ENCODE assay signal across 9 cellular contexts in the genomic region with DNA sequence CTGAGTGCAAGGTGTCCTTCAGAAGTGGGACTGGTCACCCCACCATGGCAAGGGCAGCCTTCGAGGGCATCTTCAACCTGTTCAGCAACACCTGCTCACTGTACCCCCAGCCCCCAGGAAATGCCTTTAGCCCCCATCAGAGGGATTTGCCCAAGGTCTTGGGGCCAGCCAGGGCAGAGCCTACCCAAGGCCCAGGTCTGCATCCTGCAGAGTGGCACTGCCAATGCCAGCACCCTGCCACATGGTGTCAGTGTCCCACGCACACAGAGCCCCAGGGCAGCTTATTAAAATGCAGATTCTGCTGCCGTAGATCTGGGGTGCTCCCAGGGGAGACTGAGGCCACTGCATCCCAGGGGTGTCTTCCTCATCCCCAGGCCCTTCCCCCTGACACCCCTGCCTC.
DNase-seq lines count a peak whose midpoint lies in the region; ATAC-seq and TF ChIP-seq lines count a peak whose summit lies in the region.
"Had no signal": no experiment of that assay in that cellular context is flagged by ENCODE, and none has a peak within 500 bp of the region (broad histone marks: within the 10 kb centered on the region; RNA-seq: fewer than 3 reads in every experiment).

No MANE protein-coding gene starts in this region.

- H3K4me1 ChIP-seq in osteoblast (ENCODE audit: insufficient read depth, low read length) (no peaks in the 10 kb centered on the region), smooth muscle cell (ENCODE audit: low read depth) (no peaks in the 10 kb centered on the region)

- DNase-seq in NCI-H510A treated with DMSO at 0.1 percent for 48 hours (lab: John Stamatoyannopoulos, UW), result peak; percentile 2
- no peak for DNase-seq in NCI-H510A (lab: John Stamatoyannopoulos, UW)
- peak; percentile 9 to 10 for DNase-seq in Kasumi-1 (lab: John Stamatoyannopoulos, UW)
- DNase-seq in brain microvascular endothelial cell, result no peak
- DNase-seq in osteoblast (ENCODE audit: insufficient read length, low spot score, missing footprints), result peak; percentile 66
- DNase-seq in smooth muscle cell (lab: John Stamatoyannopoulos, UW; ENCODE audit: unreplicated experiment), result no peak
- DNase-seq in SIG-M5 treated with dmso at 0.1 percent for 504 hours (lab: John Stamatoyannopoulos, UW; ENCODE audit: unreplicated experiment), result no peak
- DNase-seq: stimulated activated CD4-positive, alpha-beta T cell treated with anti-CD3 and anti-CD28 coated beads, Interleukin-4, amount 100 ng/mL, for 4 hours had no signal

- H3K9ac ChIP-seq in smooth muscle cell (ENCODE audit: low read depth), result no peak overlapping the region

- H3K9me3 ChIP-seq in osteoblast (ENCODE audit: low read depth, low read length) (no peaks in the 10 kb centered on the region), smooth muscle cell (replicated peaks; ENCODE audit: low read depth) (no peaks in the 10 kb centered on the region)

- H3K27me3 ChIP-seq in brain microvascular endothelial cell (replicated peaks) (no peaks in the 10 kb centered on the region), osteoblast (ENCODE audit: insufficient read depth, low read length) (no peaks in the 10 kb centered on the region), smooth muscle cell (ENCODE audit: low read depth) (no peaks in the 10 kb centered on the region)

- H3K27ac ChIP-seq in brain microvascular endothelial cell (no peak overlapping the region), osteoblast (ENCODE audit: low read depth, low read length) (no peak overlapping the region), smooth muscle cell (ENCODE audit: low read depth) (no peak overlapping the region)

- H3K79me2 ChIP-seq in osteoblast (ENCODE audit: insufficient read depth, low read length) (no peaks in the 10 kb centered on the region), smooth muscle cell (ENCODE audit: low read depth) (no peaks in the 10 kb centered on the region)

- no peak overlapping the region for H3K4me3 ChIP-seq in brain microvascular endothelial cell (ENCODE audit: low read depth, low read length)
- H3K4me3 ChIP-seq in osteoblast (ENCODE audit: insufficient read depth, low read length), result no peak overlapping the region
- H3K4me3 ChIP-seq in smooth muscle cell, result no peak overlapping the region

- peak; percentile 49 for TF ChIP-seq CTCF in brain microvascular endothelial cell (IDR thresholded peaks at IDR 0.05; ENCODE audit: low read depth, low read length, missing control alignments)
- TF ChIP-seq CTCF in osteoblast (IDR thresholded peaks at IDR 0.05; ENCODE audit: extremely low read depth, low read depth, low read length), result peak; percentile 19
- TF ChIP-seq CTCF in smooth muscle cell (IDR thresholded peaks at IDR 0.05; ENCODE audit: borderline replicate concordance, insufficient read depth, poor library complexity, severe bottlenecking), result no peak

- H2AFZ ChIP-seq in osteoblast (ENCODE audit: low read length) (no peak overlapping the region), smooth muscle cell (ENCODE audit: low read depth) (no peak overlapping the region)

- in situ Hi-C loops in brain microvascular endothelial cell (cut with HindIII; ENCODE audit: low pct_ligation_motif_present, low sequenced_read_pairs), result no loop called here

- H4K20me1 ChIP-seq in osteoblast (ENCODE audit: insufficient read depth, low read length), result no peaks in the 10 kb centered on the region
- no peaks in the 10 kb centered on the region for H4K20me1 ChIP-seq in smooth muscle cell (ENCODE audit: low read depth)

- no peaks in the 10 kb centered on the region for H3F3A ChIP-seq in smooth muscle cell (ENCODE audit: low read depth)

- no peak for ATAC-seq in GM21423 (IDR thresholded peaks at IDR 0.05; ENCODE audit: unreplicated experiment)

- H3K36me3 ChIP-seq in brain microvascular endothelial cell (replicated peaks), result no peaks in the 10 kb centered on the region
- H3K36me3 ChIP-seq in osteoblast (ENCODE audit: insufficient read depth, low read length), result no peaks in the 10 kb centered on the region
- no peaks in the 10 kb centered on the region for H3K36me3 ChIP-seq in smooth muscle cell (ENCODE audit: low read depth)

- WGBS in smooth muscle cell (ENCODE audit: low lambda C conversion rate), result 54% methylated on average over 3 of the region's 3 CpGs

- H3K4me2 ChIP-seq in osteoblast (ENCODE audit: insufficient read depth, low read length) (no peak overlapping the region), smooth muscle cell (no peak overlapping the region)

Comparison
In these comparisons a context has a peak if more than half of its experiments do, and no peak if none do; other contexts are left out.
1. DNase-seq: peak in NCI-H510A treated with DMSO at 0.1 percent for 48 hours (single experiment), Kasumi-1 (2 of 2) and osteoblast (single experiment); none in NCI-H510A (single experiment), brain microvascular endothelial cell (single experiment), smooth muscle cell (single experiment) and SIG-M5 treated with dmso at 0.1 percent for 504 hours (single experiment).